ENCODE assay signal across 9 cellular contexts in genomic region chr18:5975111-5975622, GRCh38.
A peak's percentile ranks its signal among the peaks of the same experiment; 100 is the strongest.
DNase-seq lines count a peak whose midpoint lies in the region; ATAC-seq, FAIRE-seq and TF ChIP-seq lines count a peak whose summit lies in the region.
"Had no signal": no experiment of that assay in that cellular context is flagged by ENCODE, and none has a peak within 500 bp of the region (broad histone marks: within the 10 kb centered on the region; RNA-seq: fewer than 3 reads in every experiment).

No MANE protein-coding gene starts in this region.

- H3K4me3 ChIP-seq in HAP-1: no peak overlapping the region

- no peaks in the 10 kb centered on the region for H3K36me3 ChIP-seq in HAP-1 (replicated peaks)

- in situ Hi-C loops in HAP-1 (cut with MboI; ENCODE audit: low sequenced_read_pairs): no loop called here

- peak; percentile 83 for FAIRE-seq in RCC 7860 (lab: Jason Lieb, UNC)
- FAIRE-seq: A204.1 had no signal

- no peaks in the 10 kb centered on the region for H3K9me3 ChIP-seq in HAP-1

- no peaks in the 10 kb centered on the region for H3K4me1 ChIP-seq in HAP-1

- H3K27me3 ChIP-seq in HAP-1 (ENCODE audit: low read depth): no peaks in the 10 kb centered on the region

- TF ChIP-seq POLR2A in erythroblast (IDR thresholded peaks at IDR 0.05; ENCODE audit: low read length): no peak

- ATAC-seq in HG02840 (IDR thresholded peaks at IDR 0.05; ENCODE audit: low FRiP score, unreplicated experiment): peak; percentile 77

- DNase-seq in NCI-H82 (lab: John Stamatoyannopoulos, UW) (peak; percentile 38), NCI-H82 treated with DMSO at 0.1 percent for 48 hours (lab: John Stamatoyannopoulos, UW; ENCODE audit: unreplicated experiment) (no peak), RCC 7860 (ENCODE audit: low spot score) (peak; percentile 46), renal cortical epithelial cell (ENCODE audit: low read depth) (peak; percentile 88), HAP-1 (ENCODE audit: low spot score in 2 of 2) (no peak), erythroblast (lab: John Stamatoyannopoulos, UW) (no peak)
- DNase-seq in activated CD4-positive, alpha-beta T cell treated with anti-CD3 and anti-CD28 coated beads, Interleukin-2, amount 50 U/mL, for 48 hours: no peak

Comparison
In these comparisons a context has a peak if more than half of its experiments do, and no peak if none do; other contexts are left out.
1. DNase-seq: peak in NCI-H82 (single experiment), RCC 7860 (single experiment) and renal cortical epithelial cell (single experiment); none in NCI-H82 treated with DMSO at 0.1 percent for 48 hours (single experiment), HAP-1 (0 of 2), activated CD4-positive, alpha-beta T cell treated with anti-CD3 and anti-CD28 coated beads, Interleukin-2, amount 50 U/mL, for 48 hours (0 of 2) and erythroblast (0 of 2).